In the genomic region with DNA sequence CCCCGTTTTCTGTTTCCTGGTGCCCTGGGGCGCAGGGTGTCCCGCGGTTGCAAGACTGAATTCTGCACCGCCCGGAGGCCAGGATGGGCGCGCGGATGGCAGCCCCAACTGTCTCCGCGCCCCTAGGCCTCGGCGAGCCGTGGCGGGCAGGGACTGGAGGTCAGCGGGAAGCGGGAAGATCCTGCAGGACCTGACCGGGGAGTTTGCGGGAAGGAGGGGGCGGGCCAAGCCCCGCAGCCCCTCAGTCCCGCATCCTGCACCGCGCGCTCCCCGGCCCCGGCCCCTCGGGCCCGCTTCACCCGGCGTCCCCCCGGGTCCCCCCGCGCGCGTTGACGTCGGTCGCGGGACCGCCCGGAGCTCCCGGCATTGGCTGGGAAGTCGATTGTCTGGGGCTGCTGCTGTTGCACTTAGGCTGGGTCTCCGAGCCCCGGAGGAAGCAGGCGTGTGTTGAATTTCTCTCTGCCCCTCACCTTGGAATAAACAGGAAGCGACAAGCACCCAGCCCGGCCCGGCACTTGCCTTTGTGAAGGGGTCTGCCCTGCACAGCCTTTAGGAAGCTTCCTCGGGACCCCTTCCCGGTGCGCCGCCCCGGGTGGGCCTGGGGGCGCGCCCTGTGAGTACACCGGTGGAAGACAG, we compare ENCODE assay signal across 8 cellular contexts. TPM values are rescaled to one million over a fixed set of nuclear protein-coding genes. Genes with fewer than 3 reads are reported as not detected.
DNase-seq lines count a peak whose midpoint lies in the region; ATAC-seq and TF ChIP-seq lines count a peak whose summit lies in the region.

Gene LDLRAD4, plus strand, starts transcription at position 385 of the 636 bp plus-strand sequence.

- CTCF ChIA-PET in activated CD8-positive, alpha-beta memory T cell treated with anti-CD3 and anti-CD28 coated beads, Interleukin-2, amount 10 ng/mL, durations not matched to agents 7 days and 5 days (lab: Charles Lee), result no interaction called here
- CTCF ChIA-PET in naive thymus-derived CD4-positive, alpha-beta T cell (lab: Charles Lee), result interaction anchor here (0.5 to 0.7 kb wide), 3 partner anchors 21 to 313 kb away, joined by 3 to 7 read pairs (median 5); no protein-coding TSS in a partner anchor

- H3K4me1 ChIP-seq in CD4-positive, CD25-positive, alpha-beta regulatory T cell (ENCODE audit: control insufficient read depth, insufficient read depth, low read length, poor library complexity, severe bottlenecking), result peaks cover 28% of the 10 kb centered on the region
- H3K4me1 ChIP-seq in MM.1S (ENCODE audit: low read length) (0 out of 2 replicates have a peak, but pooled peaks cover 6% of the 10 kb centered on the region), testis (peaks cover 34% of the 10 kb centered on the region)
- H3K4me1 ChIP-seq in naive thymus-derived CD4-positive, alpha-beta T cell (ENCODE audit: control insufficient read depth in 2 of 2, insufficient read depth in 2 of 2, low read length in 2 of 2), result peaks cover 5 to 16% of the 10 kb centered on the region in 2 donors

- no peaks in the 10 kb centered on the region for H3K9me3 ChIP-seq in CD4-positive, CD25-positive, alpha-beta regulatory T cell (ENCODE audit: control insufficient read depth in 2 of 2, low read length in 2 of 2)
- H3K9me3 ChIP-seq in MM.1S (replicated peaks; ENCODE audit: insufficient read depth, low read length) (no peaks in the 10 kb centered on the region), testis (no peaks in the 10 kb centered on the region)
- no peaks in the 10 kb centered on the region for H3K9me3 ChIP-seq in naive thymus-derived CD4-positive, alpha-beta T cell (ENCODE audit: control insufficient read depth in 2 of 3, low read length in 3 of 3)

- H3K4me3 ChIP-seq in CD4-positive, CD25-positive, alpha-beta regulatory T cell (ENCODE audit: low read depth, low read length), result peak within 1 kb of the TSS; percentile 57
- peak within 1 kb of the TSS; percentile 70 for H3K4me3 ChIP-seq in MM.1S (ENCODE audit: low read length)
- H3K4me3 ChIP-seq in naive thymus-derived CD4-positive, alpha-beta T cell (ENCODE audit: low read length), result peak within 1 kb of the TSS; percentile 55
- H3K4me3 ChIP-seq in testis, result peak within 1 kb of the TSS; percentile 64 to 72

- no peaks in the 10 kb centered on the region for H3K9me2 ChIP-seq in MM.1S (replicated peaks; ENCODE audit: insufficient read depth, low read length)

- peaks cover 6% of the 10 kb centered on the region for H3K27me3 ChIP-seq in CD4-positive, CD25-positive, alpha-beta regulatory T cell (ENCODE audit: control insufficient read depth, insufficient read depth, low read length)
- H3K27me3 ChIP-seq in MM.1S (replicated peaks; ENCODE audit: insufficient read depth, low read length) (peaks cover 26% of the 10 kb centered on the region), testis (no peaks in the 10 kb centered on the region)
- no peaks in the 10 kb centered on the region for H3K27me3 ChIP-seq in naive thymus-derived CD4-positive, alpha-beta T cell (ENCODE audit: control insufficient read depth in 2 of 2, insufficient read depth in 2 of 2, low read length in 2 of 2)

- peak within 1 kb of the TSS; percentile 95 for H3K4me2 ChIP-seq in MM.1S (ENCODE audit: low read depth, low read length)

- peak within 1 kb of the TSS; percentile 35; the same call in 1 of the 2 replicates for H3K9ac ChIP-seq in MM.1S (ENCODE audit: low read length)

- 1% methylated on average over 8 to 53 of the region's 58 CpGs for WGBS in testis, 2 donors

- peak; percentile 20 to 64 (median 42) for DNase-seq in CD4-positive, CD25-positive, alpha-beta regulatory T cell
- DNase-seq in MM.1S (no peak), testis (peak; percentile 47), kidney tubule cell (ENCODE audit: low spot score) (no peak)
- DNase-seq in activated CD8-positive, alpha-beta memory T cell treated with anti-CD3 and anti-CD28 coated beads, Interleukin-2, amount 10 ng/mL, durations not matched to agents 7 days and 5 days, result no peak
- peak; percentile 37 to 66 (median 63) for DNase-seq in naive thymus-derived CD4-positive, alpha-beta T cell

- H3F3A ChIP-seq in MM.1S (ENCODE audit: insufficient read depth, low read length), result peaks cover 12% of the 10 kb centered on the region

- H3K27ac Mint-ChIP-seq in CD4-positive, CD25-positive, alpha-beta regulatory T cell, result peak within 1 kb of the TSS; percentile 0 to 66 (median 59)
- peak within 1 kb of the TSS; percentile 45 for H3K27ac Mint-ChIP-seq in activated CD8-positive, alpha-beta memory T cell treated with anti-CD3 and anti-CD28 coated beads, Interleukin-2, amount 10 ng/mL, durations not matched to agents 7 days and 5 days
- H3K27ac Mint-ChIP-seq in naive thymus-derived CD4-positive, alpha-beta T cell, result peak within 1 kb of the TSS; percentile 41 to 89 (median 81)

- no peak for ATAC-seq in CD4-positive, CD25-positive, alpha-beta regulatory T cell (ENCODE audit: low read depth in 2 of 2)
- ATAC-seq in activated CD8-positive, alpha-beta memory T cell treated with anti-CD3 and anti-CD28 coated beads, Interleukin-2, amount 10 ng/mL, durations not matched to agents 7 days and 5 days, result peak; percentile 14
- peak; percentile 7 for ATAC-seq in esophagus mucosa
- peak; percentile 50 for ATAC-seq in naive thymus-derived CD4-positive, alpha-beta T cell
- ATAC-seq in HG03442 (IDR thresholded peaks at IDR 0.05; ENCODE audit: unreplicated experiment), result no peak

- peak within 1 kb of the TSS; percentile 33 for H3K27ac ChIP-seq in CD4-positive, CD25-positive, alpha-beta regulatory T cell (ENCODE audit: insufficient read depth, low read length, poor library complexity, severe bottlenecking)
- H3K27ac ChIP-seq in MM.1S (ENCODE audit: low read length) (no peak within 1 kb of the TSS), testis (peak within 1 kb of the TSS; percentile 73 to 89)
- peak within 1 kb of the TSS; percentile 76 for H3K27ac ChIP-seq in naive thymus-derived CD4-positive, alpha-beta T cell (ENCODE audit: low read depth, low read length)

- no peaks in the 10 kb centered on the region for H3K9me3 Mint-ChIP-seq in CD4-positive, CD25-positive, alpha-beta regulatory T cell
- no peaks in the 10 kb centered on the region for H3K9me3 Mint-ChIP-seq in activated CD8-positive, alpha-beta memory T cell treated with anti-CD3 and anti-CD28 coated beads, Interleukin-2, amount 10 ng/mL, durations not matched to agents 7 days and 5 days (ENCODE audit: low read depth)
- peaks cover 0 to 1% (median 0%) of the 10 kb centered on the region in 11 donors for H3K9me3 Mint-ChIP-seq in naive thymus-derived CD4-positive, alpha-beta T cell

- no peaks in the 10 kb centered on the region for H3K36me3 ChIP-seq in CD4-positive, CD25-positive, alpha-beta regulatory T cell (ENCODE audit: control insufficient read depth, insufficient read depth, low read length)
- no peaks in the 10 kb centered on the region for H3K36me3 ChIP-seq in MM.1S (replicated peaks; ENCODE audit: insufficient read depth, low read length)
- no peaks in the 10 kb centered on the region for H3K36me3 ChIP-seq in naive thymus-derived CD4-positive, alpha-beta T cell (ENCODE audit: control insufficient read depth in 2 of 3, insufficient read depth in 3 of 3, low read length in 3 of 3)
- no peaks in the 10 kb centered on the region for H3K36me3 ChIP-seq in testis (ENCODE audit: low read depth, missing control alignments)

- H3K4me3 Mint-ChIP-seq in CD4-positive, CD25-positive, alpha-beta regulatory T cell, result peak within 1 kb of the TSS; percentile 82 to 95 (median 88)
- peak within 1 kb of the TSS; percentile 58 for H3K4me3 Mint-ChIP-seq in activated CD8-positive, alpha-beta memory T cell treated with anti-CD3 and anti-CD28 coated beads, Interleukin-2, amount 10 ng/mL, durations not matched to agents 7 days and 5 days
- H3K4me3 Mint-ChIP-seq in naive thymus-derived CD4-positive, alpha-beta T cell, result peak within 1 kb of the TSS; percentile 75 to 95 (median 89)

- POLR2A ChIA-PET in naive thymus-derived CD4-positive, alpha-beta T cell (lab: Charles Lee), result interaction anchor here (0.8 to 1.8 kb wide), 8 partner anchors 10 to 164 kb away, joined by 3 to 7 read pairs (median 5); no protein-coding TSS in a partner anchor

- H3K4me1 Mint-ChIP-seq in CD4-positive, CD25-positive, alpha-beta regulatory T cell, result peaks cover 8 to 47% (median 27%) of the 10 kb centered on the region in 4 donors
- peaks cover 17% of the 10 kb centered on the region for H3K4me1 Mint-ChIP-seq in activated CD8-positive, alpha-beta memory T cell treated with anti-CD3 and anti-CD28 coated beads, Interleukin-2, amount 10 ng/mL, durations not matched to agents 7 days and 5 days
- peaks cover 14 to 56% (median 47%) of the 10 kb centered on the region in 7 donors for H3K4me1 Mint-ChIP-seq in naive thymus-derived CD4-positive, alpha-beta T cell

- peak within 1 kb of the TSS; percentile 74; the same call in 1 of the 2 replicates for H2AFZ ChIP-seq in MM.1S (ENCODE audit: low read length)

- no peaks in the 10 kb centered on the region for H4K20me1 ChIP-seq in MM.1S (ENCODE audit: insufficient read depth, low read length)

- TF ChIP-seq CTCF in MM.1S (IDR thresholded peaks at IDR 0.05; ENCODE audit: low read length) (no peak), testis (IDR thresholded peaks at IDR 0.05) (no peak)

- no peaks in the 10 kb centered on the region for H3K79me2 ChIP-seq in MM.1S (ENCODE audit: low read length)

- intact Hi-C loops in naive thymus-derived CD4-positive, alpha-beta T cell (cut with micrococcal nuclease), result loop anchor here (2.0 to 5.0 kb wide), 4 partner anchors 42 to 914 kb away; partner anchors contain the start of gene ZNF519 (in 1 of the 2)
- intact Hi-C loops in testis (cut with DNase I; ENCODE audit: low total_unique reads), result loop anchor here (10.0 kb wide), 1 partner anchor 406 kb away; no protein-coding TSS in a partner anchor

- no peaks in the 10 kb centered on the region for H3K36me3 Mint-ChIP-seq in CD4-positive, CD25-positive, alpha-beta regulatory T cell
- no peaks in the 10 kb centered on the region for H3K36me3 Mint-ChIP-seq in activated CD8-positive, alpha-beta memory T cell treated with anti-CD3 and anti-CD28 coated beads, Interleukin-2, amount 10 ng/mL, durations not matched to agents 7 days and 5 days
- no peaks in the 10 kb centered on the region for H3K36me3 Mint-ChIP-seq in naive thymus-derived CD4-positive, alpha-beta T cell

- peaks cover 6% of the 10 kb centered on the region for H3K27me3 Mint-ChIP-seq in CD4-positive, CD25-positive, alpha-beta regulatory T cell
- H3K27me3 Mint-ChIP-seq in activated CD8-positive, alpha-beta memory T cell treated with anti-CD3 and anti-CD28 coated beads, Interleukin-2, amount 10 ng/mL, durations not matched to agents 7 days and 5 days, result peaks cover 73% of the 10 kb centered on the region
- H3K27me3 Mint-ChIP-seq in naive thymus-derived CD4-positive, alpha-beta T cell, result peaks cover 0 to 39% (median 6%) of the 10 kb centered on the region in 5 donors

- no peak for TF ChIP-seq POLR2A in testis (IDR thresholded peaks at IDR 0.05)

RNA-seq across cellular contexts. Expression of gene LDLRAD4, which starts in this region (rescaled TPM):
- 207 TPM for total RNA-seq in CD4-positive, CD25-positive, alpha-beta regulatory T cell
- polyA plus RNA-seq in CD4-positive, CD25-positive, alpha-beta regulatory T cell, result 10 to 100 TPM; 42.4 to 58.7 (median 48.6) TPM
- total RNA-seq in activated CD8-positive, alpha-beta memory T cell treated with anti-CD3 and anti-CD28 coated beads, Interleukin-2, amount 10 ng/mL, durations not matched to agents 7 days and 5 days, result 10 to 100 TPM; 33.9 to 44.5 TPM
- total RNA-seq in esophagus mucosa, result 3.0 TPM
- 10 to 100 TPM; 33.4 to 84.3 (median 60.1) TPM for total RNA-seq in naive thymus-derived CD4-positive, alpha-beta T cell
- 10 to 100 TPM; 13.0 to 19.5 TPM for polyA plus RNA-seq in naive thymus-derived CD4-positive, alpha-beta T cell
- 10 to 100 TPM; 25.9 to 42.2 TPM for total RNA-seq in testis
- 22.0 TPM for polyA plus RNA-seq in testis (ENCODE audit: insufficient read depth, low read depth, low replicate concordance)

Comparison
In these comparisons a context has a peak if more than half of its experiments do, and no peak if none do; other contexts are left out.
1. ATAC-seq: peak in activated CD8-positive, alpha-beta memory T cell treated with anti-CD3 and anti-CD28 coated beads, Interleukin-2, amount 10 ng/mL, durations not matched to agents 7 days and 5 days (single experiment), esophagus mucosa (single experiment) and naive thymus-derived CD4-positive, alpha-beta T cell (single experiment); none in CD4-positive, CD25-positive, alpha-beta regulatory T cell (0 of 2) and HG03442 (single experiment).
2. DNase-seq: peak in CD4-positive, CD25-positive, alpha-beta regulatory T cell (3 of 3), naive thymus-derived CD4-positive, alpha-beta T cell (9 of 9) and testis (single experiment); none in MM.1S (single experiment), activated CD8-positive, alpha-beta memory T cell treated with anti-CD3 and anti-CD28 coated beads, Interleukin-2, amount 10 ng/mL, durations not matched to agents 7 days and 5 days (single experiment) and kidney tubule cell (single experiment).
3. Peak in every context shown above with its lines, with median percentiles within 50 percentile points of each other: H3K4me3 ChIP-seq, H3K27ac Mint-ChIP-seq and H3K4me3 Mint-ChIP-seq.